29 cellular contexts compared by ENCODE assay signal in genomic region chr2:135821190-135821589, GRCh38. TPM values are rescaled to one million over a fixed set of nuclear protein-coding genes. Genes with fewer than 3 reads are reported as not detected.
DNase-seq lines count a peak whose midpoint lies in the region; ATAC-seq and TF ChIP-seq lines count a peak whose summit lies in the region.
"Had no signal": no experiment of that assay in that cellular context is flagged by ENCODE, and none has a peak within 500 bp of the region (broad histone marks: within the 10 kb centered on the region; RNA-seq: fewer than 3 reads in every experiment).

No MANE protein-coding gene starts in this region.

- H3K4me1 ChIP-seq in OCI-LY7 (ENCODE audit: insufficient read depth, low read length, poor library complexity, severe bottlenecking) = no peaks in the 10 kb centered on the region

- TF ChIP-seq CTCF in GM12875 (IDR thresholded peaks at IDR 0.05; ENCODE audit: borderline replicate concordance, insufficient read depth, low read depth, low read length) = no peak
- no peak for TF ChIP-seq CTCF in NB4 (IDR thresholded peaks at IDR 0.05; ENCODE audit: low read depth, low read length)
- TF ChIP-seq CTCF in OCI-LY7 (conservative IDR thresholded peaks at IDR 0.05; ENCODE audit: low read length) = no peak

- peaks cover 43% of the 10 kb centered on the region for H3K4me1 Mint-ChIP-seq in activated CD4-positive, alpha-beta T cell treated with anti-CD3 and anti-CD28 coated beads, Interleukin-2, amount 10 ng/mL, durations not matched to agents 7 days and 5 days
- peaks cover 46% of the 10 kb centered on the region for H3K4me1 Mint-ChIP-seq in activated naive CD8-positive, alpha-beta T cell treated with anti-CD3 and anti-CD28 coated beads, Interleukin-2, amount 10 ng/mL, durations not matched to agents 7 days and 5 days
- H3K4me1 Mint-ChIP-seq: endodermal cell, mesothelial cell of epicardium, naive B cell had no signal

- intact Hi-C loops in OCI-LY7 (cut with micrococcal nuclease; ENCODE audit: unreplicated experiment) = no loop called here

- CTCF ChIA-PET in activated CD4-positive, alpha-beta T cell treated with anti-CD3 and anti-CD28 coated beads, Interleukin-2, amount 10 ng/mL, durations not matched to agents 7 days and 5 days (lab: Charles Lee) = interaction anchor here (0.7 to 1.3 kb wide), 4 partner anchors 13 to 578 kb away, joined by 3 to 9 read pairs (median 3); no protein-coding TSS in a partner anchor
- CTCF ChIA-PET in OCI-LY7 (lab: Charles Lee; ENCODE audit: unreplicated experiment) = no interaction called here

- TF ChIP-seq POLR2A in NB4 (IDR thresholded peaks at IDR 0.05; ENCODE audit: extremely low read depth, insufficient read length) = no peak

- peaks cover 17% of the 10 kb centered on the region for H3K36me3 Mint-ChIP-seq in activated CD4-positive, alpha-beta T cell treated with anti-CD3 and anti-CD28 coated beads, Interleukin-2, amount 10 ng/mL, durations not matched to agents 7 days and 5 days (ENCODE audit: low read depth)
- peaks cover 38% of the 10 kb centered on the region for H3K36me3 Mint-ChIP-seq in activated naive CD8-positive, alpha-beta T cell treated with anti-CD3 and anti-CD28 coated beads, Interleukin-2, amount 10 ng/mL, durations not matched to agents 7 days and 5 days
- H3K36me3 Mint-ChIP-seq: mesothelial cell of epicardium had no signal

- no peaks in the 10 kb centered on the region for H4K20me1 ChIP-seq in OCI-LY7 (ENCODE audit: insufficient read depth, low read length)

- no peaks in the 10 kb centered on the region for H3K9me2 ChIP-seq in OCI-LY7 (ENCODE audit: insufficient read depth, low read length)

- H3K4me3 Mint-ChIP-seq in activated CD4-positive, alpha-beta T cell treated with anti-CD3 and anti-CD28 coated beads, Interleukin-2, amount 10 ng/mL, durations not matched to agents 7 days and 5 days = peak overlapping the region; percentile 40
- peak overlapping the region; percentile 76 for H3K4me3 Mint-ChIP-seq in activated naive CD8-positive, alpha-beta T cell treated with anti-CD3 and anti-CD28 coated beads, Interleukin-2, amount 10 ng/mL, durations not matched to agents 7 days and 5 days
- H3K4me3 Mint-ChIP-seq: B cell; dendritic cell treated with granulocyte-macrophage colony-stimulating factor and Interleukin-4, amounts not matched to agents 40 ng/mL and 50 ng/mL, for 4 days; endodermal cell; mesothelial cell of epicardium had no signal

- no peak overlapping the region for H2AFZ ChIP-seq in OCI-LY7 (ENCODE audit: low read length)

- no peak for ATAC-seq in activated naive CD8-positive, alpha-beta T cell treated with anti-CD3 and anti-CD28 coated beads, Interleukin-2, amount 10 ng/mL, durations not matched to agents 7 days and 5 days (ENCODE audit: low read depth)
- ATAC-seq in HG03159 (IDR thresholded peaks at IDR 0.05; ENCODE audit: unreplicated experiment) = no peak
- ATAC-seq: esophagus mucosa, heart left ventricle, K562 had no signal

- H3K9me3 ChIP-seq in OCI-LY7 (ENCODE audit: low read length) = 0 out of 2 replicates have a peak, but pooled peaks cover 7% of the 10 kb centered on the region

- no peak for DNase-seq in activated CD4-positive, alpha-beta T cell treated with anti-CD3 and anti-CD28 coated beads, Interleukin-2, amount 10 ng/mL, durations not matched to agents 7 days and 5 days
- no peak for DNase-seq in activated CD4-positive, alpha-beta T cell treated with anti-CD3 and anti-CD28 coated beads, Interleukin-2, amount 50 U/mL, for 48 hours
- DNase-seq in NB4 (ENCODE audit: low read depth) = peak; percentile 49
- no peak for DNase-seq in activated naive CD8-positive, alpha-beta T cell treated with anti-CD3 and anti-CD28 coated beads, Interleukin-2, amount 10 ng/mL, durations not matched to agents 7 days and 5 days
- DNase-seq in DMS114 treated with DMSO at 0.1 percent for 48 hours (lab: John Stamatoyannopoulos, UW; ENCODE audit: unreplicated experiment) = no peak
- DNase-seq in OCI-LY7 (ENCODE audit: low spot score) = no peak
- DNase-seq: DMS153, endodermal cell, foreskin fibroblast, HCEC 1CT, heart left ventricle, naive B cell, NCI-H1694 treated with DMSO at 0.1 percent for 48 hours, occipital lobe, OCI-M1, small intestine, upper lobe of left lung had no signal

- no peaks in the 10 kb centered on the region for H3K36me3 ChIP-seq in OCI-LY7 (ENCODE audit: insufficient read depth, low read length)
- H3K36me3 ChIP-seq: heart left ventricle, upper lobe of left lung had no signal

- no peaks in the 10 kb centered on the region for H3K27me3 Mint-ChIP-seq in activated CD4-positive, alpha-beta T cell treated with anti-CD3 and anti-CD28 coated beads, Interleukin-2, amount 10 ng/mL, durations not matched to agents 7 days and 5 days
- no peaks in the 10 kb centered on the region for H3K27me3 Mint-ChIP-seq in activated naive CD8-positive, alpha-beta T cell treated with anti-CD3 and anti-CD28 coated beads, Interleukin-2, amount 10 ng/mL, durations not matched to agents 7 days and 5 days
- H3K27me3 Mint-ChIP-seq: central memory CD8-positive, alpha-beta T cell; naive B cell had no signal

- no peak overlapping the region for H3K27ac ChIP-seq in OCI-LY7 (ENCODE audit: low read depth, low read length, poor library complexity, severe bottlenecking)
- H3K27ac ChIP-seq: heart left ventricle, SK-N-MC, upper lobe of left lung had no signal

- H3K27ac Mint-ChIP-seq in activated CD4-positive, alpha-beta T cell treated with anti-CD3 and anti-CD28 coated beads, Interleukin-2, amount 10 ng/mL, durations not matched to agents 7 days and 5 days = peak overlapping the region; percentile 89
- peak overlapping the region; percentile 93 for H3K27ac Mint-ChIP-seq in activated naive CD8-positive, alpha-beta T cell treated with anti-CD3 and anti-CD28 coated beads, Interleukin-2, amount 10 ng/mL, durations not matched to agents 7 days and 5 days
- H3K27ac Mint-ChIP-seq: B cell; dendritic cell treated with granulocyte-macrophage colony-stimulating factor and Interleukin-4, amounts not matched to agents 40 ng/mL and 50 ng/mL, for 4 days; endodermal cell; mesothelial cell of epicardium; naive B cell had no signal

- no peaks in the 10 kb centered on the region for H3K79me2 ChIP-seq in OCI-LY7 (ENCODE audit: insufficient read depth, low read depth, low read length)

- POLR2A ChIA-PET in activated CD4-positive, alpha-beta T cell treated with anti-CD3 and anti-CD28 coated beads, Interleukin-2, amount 10 ng/mL, durations not matched to agents 7 days and 5 days (lab: Charles Lee) = no interaction called here
- POLR2A ChIA-PET in activated naive CD8-positive, alpha-beta T cell treated with anti-CD3 and anti-CD28 coated beads, Interleukin-2, amount 10 ng/mL, durations not matched to agents 7 days and 5 days (lab: Charles Lee) = interaction anchor here (1.3 to 2.4 kb wide), 4 partner anchors 15 to 561 kb away, joined by 4 to 21 read pairs (median 9); partner anchors contain the start of genes LCT and MCM6
- POLR2A ChIA-PET in OCI-LY7 (lab: Charles Lee) = interaction anchor here (0.7 kb wide), 1 partner anchor 38 kb away, joined by 5 read pairs; no protein-coding TSS in a partner anchor

- no peak overlapping the region for H3K4me2 ChIP-seq in OCI-LY7 (ENCODE audit: low read length)

- H3K4me3 ChIP-seq in GM12875 (ENCODE audit: low read depth, low read length) (peak overlapping the region; percentile 30), NB4 (ENCODE audit: low read depth, low read length) (peak overlapping the region; percentile 9), OCI-LY7 (ENCODE audit: low read depth, low read length, poor library complexity, severe bottlenecking) (no peak overlapping the region)
- H3K4me3 ChIP-seq: heart left ventricle, K562, SK-N-MC, upper lobe of left lung had no signal

- peaks cover 16% of the 10 kb centered on the region for H3K9me3 Mint-ChIP-seq in activated CD4-positive, alpha-beta T cell treated with anti-CD3 and anti-CD28 coated beads, Interleukin-2, amount 10 ng/mL, durations not matched to agents 7 days and 5 days
- peaks cover 14% of the 10 kb centered on the region for H3K9me3 Mint-ChIP-seq in activated naive CD8-positive, alpha-beta T cell treated with anti-CD3 and anti-CD28 coated beads, Interleukin-2, amount 10 ng/mL, durations not matched to agents 7 days and 5 days

- no TSS peak for BruUV-seq in OCI-LY7 (replicated peaks; lab: Mats Ljungman, UMichigan)

RNA-seq across cellular contexts. Expression of gene LCT, which starts 15.8 kb away (rescaled TPM):
- total RNA-seq in activated CD4-positive, alpha-beta T cell treated with anti-CD3 and anti-CD28 coated beads, Interleukin-2, amount 10 ng/mL, durations not matched to agents 7 days and 5 days = under 1 TPM; 0.12 to 0.19 TPM
- total RNA-seq in activated naive CD8-positive, alpha-beta T cell treated with anti-CD3 and anti-CD28 coated beads, Interleukin-2, amount 10 ng/mL, durations not matched to agents 7 days and 5 days = under 1 TPM; 0.14 to 0.39 TPM
- 0.18 and 0.54 TPM in 2 replicates for total RNA-seq in OCI-LY7 (2014; rRNA removed; shearing (Covaris generic))
- total RNA-seq in OCI-LY7 (2022) = 0.09 and 0.15 TPM in 2 replicates
- total RNA-seq: esophagus mucosa, G401, HT1080, kidney epithelial cell, mesothelial cell of epicardium, occipital lobe had no signal

RNA-seq across cellular contexts. Expression of gene MCM6, which starts 55.1 kb away (rescaled TPM):
- 100 to 1,000 TPM; 110 to 111 TPM for total RNA-seq in activated CD4-positive, alpha-beta T cell treated with anti-CD3 and anti-CD28 coated beads, Interleukin-2, amount 10 ng/mL, durations not matched to agents 7 days and 5 days
- 100 to 1,000 TPM; 107 to 109 TPM for total RNA-seq in activated naive CD8-positive, alpha-beta T cell treated with anti-CD3 and anti-CD28 coated beads, Interleukin-2, amount 10 ng/mL, durations not matched to agents 7 days and 5 days
- 61.2 and 66.1 TPM in 2 replicates for total RNA-seq in OCI-LY7 (2014; rRNA removed; shearing (Covaris generic))
- 171 and 177 TPM in 2 replicates for total RNA-seq in OCI-LY7 (2022)
